Comparison of ENCODE assay signal across 1 cellular context in genomic region chr14:61281911-61282310, GRCh38.
TF ChIP-seq lines count a peak whose summit lies in the region.

No MANE protein-coding gene starts in this region.

TF ChIP-seq in HepG2, 621 proteins besides CTCF, POLR2A, EP300 and RAD21:
- no peak for TF ChIP-seq GABPA (IDR thresholded peaks at IDR 0.05; ENCODE audit: low read depth, low read length)
- TF ChIP-seq GABPA (CRISPR knock-in tag; IDR thresholded peaks at IDR 0.05; ENCODE audit: low read depth), result no peak
- TF ChIP-seq ZNF326 (CRISPR knock-in tag; IDR thresholded peaks at IDR 0.05; ENCODE audit: borderline replicate concordance), result no peak
- TF ChIP-seq TFE3 (CRISPR knock-in tag; IDR thresholded peaks at IDR 0.05), result no peak
- no peak for TF ChIP-seq ZNF138 (CRISPR knock-in tag; IDR thresholded peaks at IDR 0.05; ENCODE audit: low read depth)
- no peak for TF ChIP-seq DRAP1 (CRISPR knock-in tag; IDR thresholded peaks at IDR 0.05)
- TF ChIP-seq NCOA5 (CRISPR knock-in tag; IDR thresholded peaks at IDR 0.05), result no peak
- TF ChIP-seq MIER2 (CRISPR knock-in tag; IDR thresholded peaks at IDR 0.05), result no peak
- TF ChIP-seq TCF7L2 (IDR thresholded peaks at IDR 0.05; ENCODE audit: low read depth, low read length), result no peak
- TF ChIP-seq ATM (IDR thresholded peaks at IDR 0.05; ENCODE audit: borderline replicate concordance), result no peak
- TF ChIP-seq MXD4 (CRISPR knock-in tag; IDR thresholded peaks at IDR 0.05), result no peak
- TF ChIP-seq ZNF597 (CRISPR knock-in tag; IDR thresholded peaks at IDR 0.05), result no peak
- no peak for TF ChIP-seq ZMYM2 (CRISPR knock-in tag; IDR thresholded peaks at IDR 0.05)
- no peak for TF ChIP-seq ZNF839 (CRISPR knock-in tag; IDR thresholded peaks at IDR 0.05; ENCODE audit: borderline replicate concordance)
- no peak for TF ChIP-seq MBNL3 (CRISPR knock-in tag; conservative IDR thresholded peaks at IDR 0.05)
- no peak for TF ChIP-seq TBX2 (CRISPR knock-in tag; IDR thresholded peaks at IDR 0.05; ENCODE audit: borderline replicate concordance)
- no peak for TF ChIP-seq PCBP2 (optimal IDR thresholded peaks at IDR 0.05; ENCODE audit: low read depth, low read length, poor library complexity, severe bottlenecking)
TF ChIP-seq in HepG2: peak in this region for 0.
